Comparison of ENCODE assay signal across 10 cellular contexts in genomic region chr10:69572159-69573055, GRCh38. TPM values are rescaled to one million over a fixed set of nuclear protein-coding genes. Genes with fewer than 3 reads are reported as not detected.
A peak's percentile ranks its signal among the peaks of the same experiment; 100 is the strongest.
DNase-seq lines count a peak whose midpoint lies in the region; ATAC-seq, FAIRE-seq and TF ChIP-seq lines count a peak whose summit lies in the region.
"Had no signal": no experiment of that assay in that cellular context is flagged by ENCODE, and none has a peak within 500 bp of the region (broad histone marks: within the 10 kb centered on the region; RNA-seq: fewer than 3 reads in every experiment).

No MANE protein-coding gene starts in this region.

- H3K4me1 ChIP-seq in astrocyte (ENCODE audit: insufficient read depth, low read length) (no peaks in the 10 kb centered on the region), muscle layer of duodenum (ENCODE audit: control insufficient read depth in 1 of 2, insufficient read depth in 2 of 2, low read length in 2 of 2) (peaks cover 0 to 21% of the 10 kb centered on the region in 2 donors), HAP-1 (peaks cover 10% of the 10 kb centered on the region; the same call in 1 of the 2 replicates)

- FAIRE-seq in astrocyte (lab: Jason Lieb, UNC), result no peak

- H3K27ac Mint-ChIP-seq in astrocyte (ENCODE audit: unreplicated experiment), result no peak overlapping the region

- peaks cover 90% of the 10 kb centered on the region for H3K27me3 Mint-ChIP-seq in astrocyte (ENCODE audit: low read depth, unreplicated experiment)

- in situ Hi-C loops in HAP-1 (cut with MboI; ENCODE audit: low sequenced_read_pairs), result no loop called here

- ATAC-seq in HG03460 (IDR thresholded peaks at IDR 0.05; ENCODE audit: unreplicated experiment) (no peak), HG03442 (IDR thresholded peaks at IDR 0.05; ENCODE audit: unreplicated experiment) (no peak), GM19324 (IDR thresholded peaks at IDR 0.05; ENCODE audit: low FRiP score, unreplicated experiment) (no peak)

- H3K27ac ChIP-seq in astrocyte (ENCODE audit: low read depth, low read length) (no peak overlapping the region), muscle layer of duodenum (ENCODE audit: low read length) (no peak overlapping the region)

- H3K9me3 ChIP-seq in astrocyte (ENCODE audit: insufficient read depth, low read depth, low read length) (no peaks in the 10 kb centered on the region), muscle layer of duodenum (ENCODE audit: control insufficient read depth in 1 of 2, low read length in 2 of 2) (peaks cover 0 to 1% of the 10 kb centered on the region in 2 donors), HAP-1 (no peaks in the 10 kb centered on the region)

- H3K36me3 Mint-ChIP-seq in astrocyte (ENCODE audit: low read depth, unreplicated experiment), result peaks cover 4% of the 10 kb centered on the region

- peaks cover 6% of the 10 kb centered on the region for H3K4me1 Mint-ChIP-seq in astrocyte (ENCODE audit: low read depth, unreplicated experiment)

- H3K36me3 ChIP-seq in astrocyte (ENCODE audit: insufficient read depth, low read length), result no peaks in the 10 kb centered on the region
- no peaks in the 10 kb centered on the region for H3K36me3 ChIP-seq in muscle layer of duodenum (ENCODE audit: control insufficient read depth in 1 of 2, insufficient read depth in 2 of 2, low read length in 2 of 2)
- no peaks in the 10 kb centered on the region for H3K36me3 ChIP-seq in HAP-1 (replicated peaks)

- no peaks in the 10 kb centered on the region for H4K20me1 ChIP-seq in astrocyte (ENCODE audit: insufficient read depth, low read length)

- H3K4me2 ChIP-seq in astrocyte (ENCODE audit: low read length), result no peak overlapping the region

- no peak overlapping the region for H3K4me3 ChIP-seq in astrocyte (ENCODE audit: insufficient read depth, low read depth, low read length)
- H3K4me3 ChIP-seq in muscle layer of duodenum (ENCODE audit: low read depth in 1 of 2, low read length in 2 of 2), result peak overlapping the region; percentile 11 to 49
- no peak overlapping the region for H3K4me3 ChIP-seq in HAP-1

- H3K9me3 Mint-ChIP-seq in astrocyte (ENCODE audit: unreplicated experiment), result peaks cover 15% of the 10 kb centered on the region

- H3K4me3 Mint-ChIP-seq in astrocyte (ENCODE audit: unreplicated experiment), result peak overlapping the region; percentile 67

- DNase-seq in stimulated activated naive CD4-positive, alpha-beta T cell treated with Interleukin-2 at 50 U/mL for 16 hours (lab: John Stamatoyannopoulos, UW), result peak; percentile 28
- no peak for DNase-seq in stimulated activated naive CD4-positive, alpha-beta T cell (lab: John Stamatoyannopoulos, UW)
- DNase-seq in astrocyte (ENCODE audit: low read depth) (no peak), HAP-1 (ENCODE audit: low spot score in 2 of 2) (no peak)

- no peaks in the 10 kb centered on the region for H3K79me2 ChIP-seq in astrocyte (ENCODE audit: insufficient read depth, low read length)

- TF ChIP-seq CTCF in astrocyte (IDR thresholded peaks at IDR 0.05; ENCODE audit: insufficient read depth, low read depth, low read length), result no peak

- H3K27me3 ChIP-seq in astrocyte (ENCODE audit: insufficient read depth, low read length) (peaks cover 88% of the 10 kb centered on the region), muscle layer of duodenum (ENCODE audit: low read depth, low read length) (peaks cover 80% of the 10 kb centered on the region), HAP-1 (ENCODE audit: low read depth) (peaks cover 28% of the 10 kb centered on the region)

- no peak overlapping the region for H3K9ac ChIP-seq in astrocyte (ENCODE audit: low read length)

- no peak overlapping the region for H2AFZ ChIP-seq in astrocyte (ENCODE audit: low read depth, low read length)

RNA-seq across cellular contexts. Expression of gene NEUROG3, which starts 0.8 kb away (rescaled TPM):
- total RNA-seq in astrocyte, result not detected in 2 replicates
- total RNA-seq: cerebellum, posterior vena cava had no signal

RNA-seq across cellular contexts. Expression of gene FAM241B, which starts 57.6 kb away (rescaled TPM):
- total RNA-seq in astrocyte, result 3.1 and 4.4 TPM in 2 replicates

Comparison
In these comparisons a context has a peak if more than half of its experiments do, and no peak if none do; other contexts are left out.
1. H3K4me3 ChIP-seq: peak in muscle layer of duodenum (2 of 2); none in astrocyte (single experiment) and HAP-1 (single experiment).